1 cellular context compared by ENCODE assay signal in the genomic region with DNA sequence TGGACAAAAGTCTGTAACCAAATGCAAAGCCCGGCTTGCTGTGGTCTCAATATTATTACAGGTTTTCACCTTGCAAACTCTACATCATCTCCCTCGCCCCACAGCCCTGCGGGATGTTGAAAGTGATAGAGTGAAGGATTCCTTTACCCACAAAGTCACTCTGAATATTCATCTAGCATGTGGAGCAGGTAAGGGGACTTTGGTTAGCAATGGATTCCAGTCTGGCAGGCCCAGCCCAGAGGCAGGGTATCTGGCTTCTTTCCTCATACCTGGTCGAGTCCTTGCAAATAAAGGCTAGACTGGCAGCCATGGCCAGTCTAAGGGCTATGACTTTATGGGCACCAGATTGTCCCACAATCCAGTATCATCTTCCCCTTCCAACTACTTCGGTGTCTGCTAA.
TF ChIP-seq lines count a peak whose summit lies in the region.

No MANE protein-coding gene starts in this region.

TF ChIP-seq in H1, 55 proteins besides CTCF, POLR2A, EP300 and RAD21:
- no peak for TF ChIP-seq SIN3A (conservative IDR thresholded peaks at IDR 0.05 in 1 of 2, IDR thresholded peaks at IDR 0.05 in 1 of 2; ENCODE audit: low read depth in 1 of 2, low read length in 2 of 2)
- no peak for TF ChIP-seq SUZ12 (IDR thresholded peaks at IDR 0.05; ENCODE audit: low read length)
- no peak for TF ChIP-seq SP2 (IDR thresholded peaks at IDR 0.05; ENCODE audit: low read length)
- TF ChIP-seq KDM4A (IDR thresholded peaks at IDR 0.05; ENCODE audit: low read depth, low read length, severe bottlenecking), result no peak
- no peak for TF ChIP-seq FOSL1 (IDR thresholded peaks at IDR 0.05; ENCODE audit: insufficient read depth, low read depth, low read length)
- no peak for TF ChIP-seq SP1 (IDR thresholded peaks at IDR 0.05; ENCODE audit: low read depth, low read length)
- no peak for TF ChIP-seq NRF1 (IDR thresholded peaks at IDR 0.05; ENCODE audit: low read depth, low read length)
- no peak for TF ChIP-seq TCF12 (IDR thresholded peaks at IDR 0.05; ENCODE audit: low read depth, low read length)
- TF ChIP-seq, protein P1, sequence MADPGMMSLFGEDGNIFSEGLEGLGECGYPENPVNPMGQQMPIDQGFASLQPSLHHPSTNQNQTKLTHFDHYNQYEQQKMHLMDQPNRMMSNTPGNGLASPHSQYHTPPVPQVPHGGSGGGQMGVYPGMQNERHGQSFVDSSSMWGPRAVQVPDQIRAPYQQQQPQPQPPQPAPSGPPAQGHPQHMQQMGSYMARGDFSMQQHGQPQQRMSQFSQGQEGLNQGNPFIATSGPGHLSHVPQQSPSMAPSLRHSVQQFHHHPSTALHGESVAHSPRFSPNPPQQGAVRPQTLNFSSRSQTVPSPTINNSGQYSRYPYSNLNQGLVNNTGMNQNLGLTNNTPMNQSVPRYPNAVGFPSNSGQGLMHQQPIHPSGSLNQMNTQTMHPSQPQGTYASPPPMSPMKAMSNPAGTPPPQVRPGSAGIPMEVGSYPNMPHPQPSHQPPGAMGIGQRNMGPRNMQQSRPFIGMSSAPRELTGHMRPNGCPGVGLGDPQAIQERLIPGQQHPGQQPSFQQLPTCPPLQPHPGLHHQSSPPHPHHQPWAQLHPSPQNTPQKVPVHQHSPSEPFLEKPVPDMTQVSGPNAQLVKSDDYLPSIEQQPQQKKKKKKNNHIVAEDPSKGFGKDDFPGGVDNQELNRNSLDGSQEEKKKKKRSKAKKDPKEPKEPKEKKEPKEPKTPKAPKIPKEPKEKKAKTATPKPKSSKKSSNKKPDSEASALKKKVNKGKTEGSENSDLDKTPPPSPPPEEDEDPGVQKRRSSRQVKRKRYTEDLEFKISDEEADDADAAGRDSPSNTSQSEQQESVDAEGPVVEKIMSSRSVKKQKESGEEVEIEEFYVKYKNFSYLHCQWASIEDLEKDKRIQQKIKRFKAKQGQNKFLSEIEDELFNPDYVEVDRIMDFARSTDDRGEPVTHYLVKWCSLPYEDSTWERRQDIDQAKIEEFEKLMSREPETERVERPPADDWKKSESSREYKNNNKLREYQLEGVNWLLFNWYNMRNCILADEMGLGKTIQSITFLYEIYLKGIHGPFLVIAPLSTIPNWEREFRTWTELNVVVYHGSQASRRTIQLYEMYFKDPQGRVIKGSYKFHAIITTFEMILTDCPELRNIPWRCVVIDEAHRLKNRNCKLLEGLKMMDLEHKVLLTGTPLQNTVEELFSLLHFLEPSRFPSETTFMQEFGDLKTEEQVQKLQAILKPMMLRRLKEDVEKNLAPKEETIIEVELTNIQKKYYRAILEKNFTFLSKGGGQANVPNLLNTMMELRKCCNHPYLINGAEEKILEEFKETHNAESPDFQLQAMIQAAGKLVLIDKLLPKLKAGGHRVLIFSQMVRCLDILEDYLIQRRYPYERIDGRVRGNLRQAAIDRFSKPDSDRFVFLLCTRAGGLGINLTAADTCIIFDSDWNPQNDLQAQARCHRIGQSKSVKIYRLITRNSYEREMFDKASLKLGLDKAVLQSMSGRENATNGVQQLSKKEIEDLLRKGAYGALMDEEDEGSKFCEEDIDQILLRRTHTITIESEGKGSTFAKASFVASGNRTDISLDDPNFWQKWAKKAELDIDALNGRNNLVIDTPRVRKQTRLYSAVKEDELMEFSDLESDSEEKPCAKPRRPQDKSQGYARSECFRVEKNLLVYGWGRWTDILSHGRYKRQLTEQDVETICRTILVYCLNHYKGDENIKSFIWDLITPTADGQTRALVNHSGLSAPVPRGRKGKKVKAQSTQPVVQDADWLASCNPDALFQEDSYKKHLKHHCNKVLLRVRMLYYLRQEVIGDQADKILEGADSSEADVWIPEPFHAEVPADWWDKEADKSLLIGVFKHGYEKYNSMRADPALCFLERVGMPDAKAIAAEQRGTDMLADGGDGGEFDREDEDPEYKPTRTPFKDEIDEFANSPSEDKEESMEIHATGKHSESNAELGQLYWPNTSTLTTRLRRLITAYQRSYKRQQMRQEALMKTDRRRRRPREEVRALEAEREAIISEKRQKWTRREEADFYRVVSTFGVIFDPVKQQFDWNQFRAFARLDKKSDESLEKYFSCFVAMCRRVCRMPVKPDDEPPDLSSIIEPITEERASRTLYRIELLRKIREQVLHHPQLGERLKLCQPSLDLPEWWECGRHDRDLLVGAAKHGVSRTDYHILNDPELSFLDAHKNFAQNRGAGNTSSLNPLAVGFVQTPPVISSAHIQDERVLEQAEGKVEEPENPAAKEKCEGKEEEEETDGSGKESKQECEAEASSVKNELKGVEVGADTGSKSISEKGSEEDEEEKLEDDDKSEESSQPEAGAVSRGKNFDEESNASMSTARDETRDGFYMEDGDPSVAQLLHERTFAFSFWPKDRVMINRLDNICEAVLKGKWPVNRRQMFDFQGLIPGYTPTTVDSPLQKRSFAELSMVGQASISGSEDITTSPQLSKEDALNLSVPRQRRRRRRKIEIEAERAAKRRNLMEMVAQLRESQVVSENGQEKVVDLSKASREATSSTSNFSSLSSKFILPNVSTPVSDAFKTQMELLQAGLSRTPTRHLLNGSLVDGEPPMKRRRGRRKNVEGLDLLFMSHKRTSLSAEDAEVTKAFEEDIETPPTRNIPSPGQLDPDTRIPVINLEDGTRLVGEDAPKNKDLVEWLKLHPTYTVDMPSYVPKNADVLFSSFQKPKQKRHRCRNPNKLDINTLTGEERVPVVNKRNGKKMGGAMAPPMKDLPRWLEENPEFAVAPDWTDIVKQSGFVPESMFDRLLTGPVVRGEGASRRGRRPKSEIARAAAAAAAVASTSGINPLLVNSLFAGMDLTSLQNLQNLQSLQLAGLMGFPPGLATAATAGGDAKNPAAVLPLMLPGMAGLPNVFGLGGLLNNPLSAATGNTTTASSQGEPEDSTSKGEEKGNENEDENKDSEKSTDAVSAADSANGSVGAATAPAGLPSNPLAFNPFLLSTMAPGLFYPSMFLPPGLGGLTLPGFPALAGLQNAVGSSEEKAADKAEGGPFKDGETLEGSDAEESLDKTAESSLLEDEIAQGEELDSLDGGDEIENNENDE (IDR thresholded peaks at IDR 0.05; ENCODE audit: insufficient replicate concordance, low read length), result no peak
- TF ChIP-seq HDAC2 (IDR thresholded peaks at IDR 0.05; ENCODE audit: borderline replicate concordance in 1 of 2, low read depth in 2 of 2, low read length in 2 of 2), result no peak
- TF ChIP-seq CBX5 (IDR thresholded peaks at IDR 0.05; ENCODE audit: low read depth, low read length), result no peak
- no peak for TF ChIP-seq POLR2AphosphoS5 (IDR thresholded peaks at IDR 0.05; ENCODE audit: low read depth, low read length)
